Comparison of ENCODE assay signal across 1 cellular context in genomic region chr1:28369518-28370219, GRCh38.
TF ChIP-seq lines count a peak whose summit lies in the region.

PHACTR4 (plus strand) TSS chr1:28369740; CDS start chr1:28407448, 37,708 bp downstream.

TF ChIP-seq in WTC11, 78 proteins besides CTCF, POLR2A, EP300 and RAD21 (continued from another document and continues in another):
- TF ChIP-seq, protein P1, sequence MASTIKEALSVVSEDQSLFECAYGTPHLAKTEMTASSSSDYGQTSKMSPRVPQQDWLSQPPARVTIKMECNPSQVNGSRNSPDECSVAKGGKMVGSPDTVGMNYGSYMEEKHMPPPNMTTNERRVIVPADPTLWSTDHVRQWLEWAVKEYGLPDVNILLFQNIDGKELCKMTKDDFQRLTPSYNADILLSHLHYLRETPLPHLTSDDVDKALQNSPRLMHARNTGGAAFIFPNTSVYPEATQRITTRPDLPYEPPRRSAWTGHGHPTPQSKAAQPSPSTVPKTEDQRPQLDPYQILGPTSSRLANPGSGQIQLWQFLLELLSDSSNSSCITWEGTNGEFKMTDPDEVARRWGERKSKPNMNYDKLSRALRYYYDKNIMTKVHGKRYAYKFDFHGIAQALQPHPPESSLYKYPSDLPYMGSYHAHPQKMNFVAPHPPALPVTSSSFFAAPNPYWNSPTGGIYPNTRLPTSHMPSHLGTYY (CRISPR knock-in tag; IDR thresholded peaks at IDR 0.05) = no peak
- TF ChIP-seq CREM (CRISPR knock-in tag; IDR thresholded peaks at IDR 0.05) (peak; percentile 71; the same call in 1 of the 2 replicates), GABPB1 (CRISPR knock-in tag; IDR thresholded peaks at IDR 0.05) (peak; percentile 59), ZNF396 (CRISPR knock-in tag; IDR thresholded peaks at IDR 0.05; ENCODE audit: borderline replicate concordance) (no peak), SOX15 (CRISPR knock-in tag; IDR thresholded peaks at IDR 0.05) (no peak), PRRX2 (CRISPR knock-in tag; IDR thresholded peaks at IDR 0.05) (no peak), FOXJ3 (CRISPR knock-in tag; IDR thresholded peaks at IDR 0.05; ENCODE audit: borderline replicate concordance) (no peak), SMAD3 (CRISPR knock-in tag; IDR thresholded peaks at IDR 0.05; ENCODE audit: borderline replicate concordance) (peak; percentile 84; the same call in 1 of the 2 replicates), STAT6 (CRISPR knock-in tag; conservative IDR thresholded peaks at IDR 0.05; ENCODE audit: low read depth) (no peak), FOXK1 (CRISPR knock-in tag; IDR thresholded peaks at IDR 0.05) (no peak), FOXP1 (CRISPR knock-in tag; IDR thresholded peaks at IDR 0.05; ENCODE audit: borderline replicate concordance) (peak; percentile 86), ZNF121 (CRISPR knock-in tag; IDR thresholded peaks at IDR 0.05) (no peak), ELF4 (CRISPR knock-in tag; IDR thresholded peaks at IDR 0.05; ENCODE audit: low read depth) (no peak), ZBTB21 (CRISPR knock-in tag; IDR thresholded peaks at IDR 0.05; ENCODE audit: borderline replicate concordance) (no peak), ESRRA (CRISPR knock-in tag; IDR thresholded peaks at IDR 0.05; ENCODE audit: borderline replicate concordance) (no peak), ETV6 (CRISPR knock-in tag; IDR thresholded peaks at IDR 0.05) (peak; percentile 47; the same call in 1 of the 2 replicates), NR1H2 (CRISPR knock-in tag; IDR thresholded peaks at IDR 0.05) (no peak), EMX1 (CRISPR knock-in tag; IDR thresholded peaks at IDR 0.05) (no peak), IRF1 (CRISPR knock-in tag; IDR thresholded peaks at IDR 0.05) (no peak), ATF3 (CRISPR knock-in tag; conservative IDR thresholded peaks at IDR 0.05) (no peak), ZNF416 (CRISPR knock-in tag; IDR thresholded peaks at IDR 0.05) (no peak), JUN (CRISPR knock-in tag; IDR thresholded peaks at IDR 0.05) (no peak; the same call in 1 of the 2 replicates), TCF7 (CRISPR knock-in tag; IDR thresholded peaks at IDR 0.05; ENCODE audit: low read depth) (peak; percentile 56; the same call in 1 of the 2 replicates), E2F4 (CRISPR knock-in tag; IDR thresholded peaks at IDR 0.05; ENCODE audit: borderline replicate concordance, low read depth) (no peak), CREB1 (CRISPR knock-in tag; IDR thresholded peaks at IDR 0.05) (peak; percentile 56; the same call in 1 of the 2 replicates), RELA (CRISPR knock-in tag; IDR thresholded peaks at IDR 0.05; ENCODE audit: borderline replicate concordance) (0 out of 2 replicates have a peak, but pooled peaks have one; percentile 43), ZNF263 (CRISPR knock-in tag; IDR thresholded peaks at IDR 0.05; ENCODE audit: low read depth) (no peak), TEAD4 (CRISPR knock-in tag; IDR thresholded peaks at IDR 0.05) (no peak; the same call in 1 of the 2 replicates), NFE2L1 (CRISPR knock-in tag; IDR thresholded peaks at IDR 0.05) (peak; percentile 42; the same call in 1 of the 2 replicates)
- TF ChIP-seq, protein P2, sequence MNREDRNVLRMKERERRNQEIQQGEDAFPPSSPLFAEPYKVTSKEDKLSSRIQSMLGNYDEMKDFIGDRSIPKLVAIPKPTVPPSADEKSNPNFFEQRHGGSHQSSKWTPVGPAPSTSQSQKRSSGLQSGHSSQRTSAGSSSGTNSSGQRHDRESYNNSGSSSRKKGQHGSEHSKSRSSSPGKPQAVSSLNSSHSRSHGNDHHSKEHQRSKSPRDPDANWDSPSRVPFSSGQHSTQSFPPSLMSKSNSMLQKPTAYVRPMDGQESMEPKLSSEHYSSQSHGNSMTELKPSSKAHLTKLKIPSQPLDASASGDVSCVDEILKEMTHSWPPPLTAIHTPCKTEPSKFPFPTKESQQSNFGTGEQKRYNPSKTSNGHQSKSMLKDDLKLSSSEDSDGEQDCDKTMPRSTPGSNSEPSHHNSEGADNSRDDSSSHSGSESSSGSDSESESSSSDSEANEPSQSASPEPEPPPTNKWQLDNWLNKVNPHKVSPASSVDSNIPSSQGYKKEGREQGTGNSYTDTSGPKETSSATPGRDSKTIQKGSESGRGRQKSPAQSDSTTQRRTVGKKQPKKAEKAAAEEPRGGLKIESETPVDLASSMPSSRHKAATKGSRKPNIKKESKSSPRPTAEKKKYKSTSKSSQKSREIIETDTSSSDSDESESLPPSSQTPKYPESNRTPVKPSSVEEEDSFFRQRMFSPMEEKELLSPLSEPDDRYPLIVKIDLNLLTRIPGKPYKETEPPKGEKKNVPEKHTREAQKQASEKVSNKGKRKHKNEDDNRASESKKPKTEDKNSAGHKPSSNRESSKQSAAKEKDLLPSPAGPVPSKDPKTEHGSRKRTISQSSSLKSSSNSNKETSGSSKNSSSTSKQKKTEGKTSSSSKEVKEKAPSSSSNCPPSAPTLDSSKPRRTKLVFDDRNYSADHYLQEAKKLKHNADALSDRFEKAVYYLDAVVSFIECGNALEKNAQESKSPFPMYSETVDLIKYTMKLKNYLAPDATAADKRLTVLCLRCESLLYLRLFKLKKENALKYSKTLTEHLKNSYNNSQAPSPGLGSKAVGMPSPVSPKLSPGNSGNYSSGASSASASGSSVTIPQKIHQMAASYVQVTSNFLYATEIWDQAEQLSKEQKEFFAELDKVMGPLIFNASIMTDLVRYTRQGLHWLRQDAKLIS (CRISPR knock-in tag; IDR thresholded peaks at IDR 0.05; ENCODE audit: borderline replicate concordance) = 0 out of 2 replicates have a peak, but pooled peaks have one; percentile 67
- TF ChIP-seq, protein P3, sequence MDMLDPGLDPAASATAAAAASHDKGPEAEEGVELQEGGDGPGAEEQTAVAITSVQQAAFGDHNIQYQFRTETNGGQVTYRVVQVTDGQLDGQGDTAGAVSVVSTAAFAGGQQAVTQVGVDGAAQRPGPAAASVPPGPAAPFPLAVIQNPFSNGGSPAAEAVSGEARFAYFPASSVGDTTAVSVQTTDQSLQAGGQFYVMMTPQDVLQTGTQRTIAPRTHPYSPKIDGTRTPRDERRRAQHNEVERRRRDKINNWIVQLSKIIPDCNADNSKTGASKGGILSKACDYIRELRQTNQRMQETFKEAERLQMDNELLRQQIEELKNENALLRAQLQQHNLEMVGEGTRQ (CRISPR knock-in tag; IDR thresholded peaks at IDR 0.05) = no peak
- TF ChIP-seq, protein P4, sequence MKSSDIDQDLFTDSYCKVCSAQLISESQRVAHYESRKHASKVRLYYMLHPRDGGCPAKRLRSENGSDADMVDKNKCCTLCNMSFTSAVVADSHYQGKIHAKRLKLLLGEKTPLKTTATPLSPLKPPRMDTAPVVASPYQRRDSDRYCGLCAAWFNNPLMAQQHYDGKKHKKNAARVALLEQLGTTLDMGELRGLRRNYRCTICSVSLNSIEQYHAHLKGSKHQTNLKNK (CRISPR knock-in tag; IDR thresholded peaks at IDR 0.05) = no peak
- TF ChIP-seq, protein P5, sequence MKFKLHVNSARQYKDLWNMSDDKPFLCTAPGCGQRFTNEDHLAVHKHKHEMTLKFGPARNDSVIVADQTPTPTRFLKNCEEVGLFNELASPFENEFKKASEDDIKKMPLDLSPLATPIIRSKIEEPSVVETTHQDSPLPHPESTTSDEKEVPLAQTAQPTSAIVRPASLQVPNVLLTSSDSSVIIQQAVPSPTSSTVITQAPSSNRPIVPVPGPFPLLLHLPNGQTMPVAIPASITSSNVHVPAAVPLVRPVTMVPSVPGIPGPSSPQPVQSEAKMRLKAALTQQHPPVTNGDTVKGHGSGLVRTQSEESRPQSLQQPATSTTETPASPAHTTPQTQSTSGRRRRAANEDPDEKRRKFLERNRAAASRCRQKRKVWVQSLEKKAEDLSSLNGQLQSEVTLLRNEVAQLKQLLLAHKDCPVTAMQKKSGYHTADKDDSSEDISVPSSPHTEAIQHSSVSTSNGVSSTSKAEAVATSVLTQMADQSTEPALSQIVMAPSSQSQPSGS (CRISPR knock-in tag; IDR thresholded peaks at IDR 0.05; ENCODE audit: borderline replicate concordance, low read depth) = no peak
- TF ChIP-seq, protein P6, sequence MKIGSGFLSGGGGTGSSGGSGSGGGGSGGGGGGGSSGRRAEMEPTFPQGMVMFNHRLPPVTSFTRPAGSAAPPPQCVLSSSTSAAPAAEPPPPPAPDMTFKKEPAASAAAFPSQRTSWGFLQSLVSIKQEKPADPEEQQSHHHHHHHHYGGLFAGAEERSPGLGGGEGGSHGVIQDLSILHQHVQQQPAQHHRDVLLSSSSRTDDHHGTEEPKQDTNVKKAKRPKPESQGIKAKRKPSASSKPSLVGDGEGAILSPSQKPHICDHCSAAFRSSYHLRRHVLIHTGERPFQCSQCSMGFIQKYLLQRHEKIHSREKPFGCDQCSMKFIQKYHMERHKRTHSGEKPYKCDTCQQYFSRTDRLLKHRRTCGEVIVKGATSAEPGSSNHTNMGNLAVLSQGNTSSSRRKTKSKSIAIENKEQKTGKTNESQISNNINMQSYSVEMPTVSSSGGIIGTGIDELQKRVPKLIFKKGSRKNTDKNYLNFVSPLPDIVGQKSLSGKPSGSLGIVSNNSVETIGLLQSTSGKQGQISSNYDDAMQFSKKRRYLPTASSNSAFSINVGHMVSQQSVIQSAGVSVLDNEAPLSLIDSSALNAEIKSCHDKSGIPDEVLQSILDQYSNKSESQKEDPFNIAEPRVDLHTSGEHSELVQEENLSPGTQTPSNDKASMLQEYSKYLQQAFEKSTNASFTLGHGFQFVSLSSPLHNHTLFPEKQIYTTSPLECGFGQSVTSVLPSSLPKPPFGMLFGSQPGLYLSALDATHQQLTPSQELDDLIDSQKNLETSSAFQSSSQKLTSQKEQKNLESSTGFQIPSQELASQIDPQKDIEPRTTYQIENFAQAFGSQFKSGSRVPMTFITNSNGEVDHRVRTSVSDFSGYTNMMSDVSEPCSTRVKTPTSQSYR (CRISPR knock-in tag; IDR thresholded peaks at IDR 0.05) = 0 out of 2 replicates have a peak, but pooled peaks have one; percentile 50
- TF ChIP-seq, protein P7, sequence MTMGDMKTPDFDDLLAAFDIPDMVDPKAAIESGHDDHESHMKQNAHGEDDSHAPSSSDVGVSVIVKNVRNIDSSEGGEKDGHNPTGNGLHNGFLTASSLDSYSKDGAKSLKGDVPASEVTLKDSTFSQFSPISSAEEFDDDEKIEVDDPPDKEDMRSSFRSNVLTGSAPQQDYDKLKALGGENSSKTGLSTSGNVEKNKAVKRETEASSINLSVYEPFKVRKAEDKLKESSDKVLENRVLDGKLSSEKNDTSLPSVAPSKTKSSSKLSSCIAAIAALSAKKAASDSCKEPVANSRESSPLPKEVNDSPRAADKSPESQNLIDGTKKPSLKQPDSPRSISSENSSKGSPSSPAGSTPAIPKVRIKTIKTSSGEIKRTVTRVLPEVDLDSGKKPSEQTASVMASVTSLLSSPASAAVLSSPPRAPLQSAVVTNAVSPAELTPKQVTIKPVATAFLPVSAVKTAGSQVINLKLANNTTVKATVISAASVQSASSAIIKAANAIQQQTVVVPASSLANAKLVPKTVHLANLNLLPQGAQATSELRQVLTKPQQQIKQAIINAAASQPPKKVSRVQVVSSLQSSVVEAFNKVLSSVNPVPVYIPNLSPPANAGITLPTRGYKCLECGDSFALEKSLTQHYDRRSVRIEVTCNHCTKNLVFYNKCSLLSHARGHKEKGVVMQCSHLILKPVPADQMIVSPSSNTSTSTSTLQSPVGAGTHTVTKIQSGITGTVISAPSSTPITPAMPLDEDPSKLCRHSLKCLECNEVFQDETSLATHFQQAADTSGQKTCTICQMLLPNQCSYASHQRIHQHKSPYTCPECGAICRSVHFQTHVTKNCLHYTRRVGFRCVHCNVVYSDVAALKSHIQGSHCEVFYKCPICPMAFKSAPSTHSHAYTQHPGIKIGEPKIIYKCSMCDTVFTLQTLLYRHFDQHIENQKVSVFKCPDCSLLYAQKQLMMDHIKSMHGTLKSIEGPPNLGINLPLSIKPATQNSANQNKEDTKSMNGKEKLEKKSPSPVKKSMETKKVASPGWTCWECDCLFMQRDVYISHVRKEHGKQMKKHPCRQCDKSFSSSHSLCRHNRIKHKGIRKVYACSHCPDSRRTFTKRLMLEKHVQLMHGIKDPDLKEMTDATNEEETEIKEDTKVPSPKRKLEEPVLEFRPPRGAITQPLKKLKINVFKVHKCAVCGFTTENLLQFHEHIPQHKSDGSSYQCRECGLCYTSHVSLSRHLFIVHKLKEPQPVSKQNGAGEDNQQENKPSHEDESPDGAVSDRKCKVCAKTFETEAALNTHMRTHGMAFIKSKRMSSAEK (CRISPR knock-in tag; IDR thresholded peaks at IDR 0.05; ENCODE audit: borderline replicate concordance) = no peak
